1 cellular context compared by ENCODE assay signal in the genomic region with DNA sequence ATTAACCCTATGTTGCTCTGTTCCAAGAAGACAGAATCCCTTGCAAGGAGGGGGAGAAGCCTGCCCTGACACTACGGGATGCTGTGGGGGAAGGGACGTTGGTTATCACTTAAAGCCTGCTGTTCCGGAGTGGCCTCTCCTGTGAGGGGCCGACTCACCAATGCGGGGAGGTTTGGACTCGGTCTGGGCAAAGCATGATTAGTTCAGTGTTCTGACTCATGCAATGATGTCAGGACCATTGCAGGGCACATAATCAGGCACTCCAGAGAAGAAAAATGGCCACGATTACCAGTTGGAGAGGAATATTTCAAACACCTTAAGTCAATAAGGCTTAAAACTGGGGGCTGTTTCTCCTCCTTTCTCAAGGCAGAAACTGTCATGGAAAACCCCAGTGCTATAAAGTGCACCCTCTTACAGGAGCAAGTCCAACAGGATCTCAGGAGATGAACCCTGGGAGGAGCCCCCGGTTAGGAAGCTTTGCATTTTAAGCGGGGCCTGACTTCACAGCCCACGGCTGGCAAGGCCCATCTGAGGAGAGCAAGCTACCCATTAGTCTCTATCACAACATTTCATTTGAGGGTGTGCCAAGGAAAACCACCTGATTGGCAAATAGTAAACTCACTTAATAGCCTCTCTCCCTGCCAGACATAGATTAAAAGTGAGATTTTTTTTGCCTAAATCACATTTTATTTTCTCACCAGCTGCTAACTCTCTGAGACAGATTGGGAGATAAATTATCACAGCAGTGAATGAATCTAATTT.
TF ChIP-seq lines count a peak whose summit lies in the region.

No MANE protein-coding gene starts in this region.

TF ChIP-seq in K562, 482 proteins besides CTCF, POLR2A, EP300 and RAD21 (continued from another document and continues in another):
- TF ChIP-seq, protein P1, sequence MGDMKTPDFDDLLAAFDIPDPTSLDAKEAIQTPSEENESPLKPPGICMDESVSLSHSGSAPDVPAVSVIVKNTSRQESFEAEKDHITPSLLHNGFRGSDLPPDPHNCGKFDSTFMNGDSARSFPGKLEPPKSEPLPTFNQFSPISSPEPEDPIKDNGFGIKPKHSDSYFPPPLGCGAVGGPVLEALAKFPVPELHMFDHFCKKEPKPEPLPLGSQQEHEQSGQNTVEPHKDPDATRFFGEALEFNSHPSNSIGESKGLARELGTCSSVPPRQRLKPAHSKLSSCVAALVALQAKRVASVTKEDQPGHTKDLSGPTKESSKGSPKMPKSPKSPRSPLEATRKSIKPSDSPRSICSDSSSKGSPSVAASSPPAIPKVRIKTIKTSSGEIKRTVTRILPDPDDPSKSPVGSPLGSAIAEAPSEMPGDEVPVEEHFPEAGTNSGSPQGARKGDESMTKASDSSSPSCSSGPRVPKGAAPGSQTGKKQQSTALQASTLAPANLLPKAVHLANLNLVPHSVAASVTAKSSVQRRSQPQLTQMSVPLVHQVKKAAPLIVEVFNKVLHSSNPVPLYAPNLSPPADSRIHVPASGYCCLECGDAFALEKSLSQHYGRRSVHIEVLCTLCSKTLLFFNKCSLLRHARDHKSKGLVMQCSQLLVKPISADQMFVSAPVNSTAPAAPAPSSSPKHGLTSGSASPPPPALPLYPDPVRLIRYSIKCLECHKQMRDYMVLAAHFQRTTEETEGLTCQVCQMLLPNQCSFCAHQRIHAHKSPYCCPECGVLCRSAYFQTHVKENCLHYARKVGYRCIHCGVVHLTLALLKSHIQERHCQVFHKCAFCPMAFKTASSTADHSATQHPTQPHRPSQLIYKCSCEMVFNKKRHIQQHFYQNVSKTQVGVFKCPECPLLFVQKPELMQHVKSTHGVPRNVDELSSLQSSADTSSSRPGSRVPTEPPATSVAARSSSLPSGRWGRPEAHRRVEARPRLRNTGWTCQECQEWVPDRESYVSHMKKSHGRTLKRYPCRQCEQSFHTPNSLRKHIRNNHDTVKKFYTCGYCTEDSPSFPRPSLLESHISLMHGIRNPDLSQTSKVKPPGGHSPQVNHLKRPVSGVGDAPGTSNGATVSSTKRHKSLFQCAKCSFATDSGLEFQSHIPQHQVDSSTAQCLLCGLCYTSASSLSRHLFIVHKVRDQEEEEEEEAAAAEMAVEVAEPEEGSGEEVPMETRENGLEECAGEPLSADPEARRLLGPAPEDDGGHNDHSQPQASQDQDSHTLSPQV (IDR thresholded peaks at IDR 0.05): no peak
- TF ChIP-seq GABPA (tag; conservative IDR thresholded peaks at IDR 0.05; ENCODE audit: low read depth) (no peak), ZNF184 (CRISPR knock-in tag; IDR thresholded peaks at IDR 0.05) (no peak), MEF2A (IDR thresholded peaks at IDR 0.05; ENCODE audit: control insufficient read depth, low read depth, low read length) (no peak), MTA2 (IDR thresholded peaks at IDR 0.05; ENCODE audit: low read depth) (peak; percentile 61), ZNF274 (IDR thresholded peaks at IDR 0.05; ENCODE audit: borderline replicate concordance, low read depth, low read length) (no peak), NCOA2 (IDR thresholded peaks at IDR 0.05; ENCODE audit: partially characterized antibody in 2 of 2) (no peak), CCAR2 (IDR thresholded peaks at IDR 0.05; ENCODE audit: low read depth, low read length) (no peak), IRF2 (CRISPR knock-in tag; IDR thresholded peaks at IDR 0.05) (no peak), RAD51 (IDR thresholded peaks at IDR 0.05; ENCODE audit: borderline replicate concordance, low read depth) (no peak), ZNF830 (CRISPR knock-in tag; IDR thresholded peaks at IDR 0.05) (no peak), ZNF785 (CRISPR knock-in tag; IDR thresholded peaks at IDR 0.05) (no peak), SPI1 (IDR thresholded peaks at IDR 0.05; ENCODE audit: borderline replicate concordance, low read depth, low read length) (no peak), PCBP2 (IDR thresholded peaks at IDR 0.05; ENCODE audit: low read depth, low read length, poor library complexity, severe bottlenecking) (no peak), MCM7 (IDR thresholded peaks at IDR 0.05) (no peak), CTBP1 (IDR thresholded peaks at IDR 0.05; ENCODE audit: borderline replicate concordance) (no peak; the same call in 1 of the 2 replicates), RB1 (IDR thresholded peaks at IDR 0.05; ENCODE audit: low read depth) (no peak), KAT2B (IDR thresholded peaks at IDR 0.05; ENCODE audit: low read depth, low read length) (no peak), WHSC1 (IDR thresholded peaks at IDR 0.05; ENCODE audit: low read length) (no peak), PHTF2 (CRISPR knock-in tag; IDR thresholded peaks at IDR 0.05) (no peak), ZNF764 (CRISPR knock-in tag; IDR thresholded peaks at IDR 0.05; ENCODE audit: low read depth) (no peak), BMI1 (IDR thresholded peaks at IDR 0.05; ENCODE audit: low read length) (no peak), GATA2 (CRISPR knock-in tag; IDR thresholded peaks at IDR 0.05) (no peak; the same call in 1 of the 2 replicates), STAT5B (CRISPR knock-in tag; IDR thresholded peaks at IDR 0.05) (no peak), ZNF507 (tag; conservative IDR thresholded peaks at IDR 0.05) (no peak), SOX6 (IDR thresholded peaks at IDR 0.05) (peak; percentile 46; the same call in 1 of the 2 replicates), NFRKB (IDR thresholded peaks at IDR 0.05; ENCODE audit: low read depth) (0 out of 2 replicates have a peak, but pooled peaks have one; percentile 59)
- TF ChIP-seq, protein P2, sequence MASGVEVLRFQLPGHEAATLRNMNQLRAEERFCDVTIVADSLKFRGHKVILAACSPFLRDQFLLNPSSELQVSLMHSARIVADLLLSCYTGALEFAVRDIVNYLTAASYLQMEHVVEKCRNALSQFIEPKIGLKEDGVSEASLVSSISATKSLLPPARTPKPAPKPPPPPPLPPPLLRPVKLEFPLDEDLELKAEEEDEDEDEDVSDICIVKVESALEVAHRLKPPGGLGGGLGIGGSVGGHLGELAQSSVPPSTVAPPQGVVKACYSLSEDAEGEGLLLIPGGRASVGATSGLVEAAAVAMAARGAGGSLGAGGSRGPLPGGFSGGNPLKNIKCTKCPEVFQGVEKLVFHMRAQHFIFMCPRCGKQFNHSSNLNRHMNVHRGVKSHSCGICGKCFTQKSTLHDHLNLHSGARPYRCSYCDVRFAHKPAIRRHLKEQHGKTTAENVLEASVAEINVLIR (CRISPR knock-in tag; IDR thresholded peaks at IDR 0.05): no peak
- TF ChIP-seq, protein P3, sequence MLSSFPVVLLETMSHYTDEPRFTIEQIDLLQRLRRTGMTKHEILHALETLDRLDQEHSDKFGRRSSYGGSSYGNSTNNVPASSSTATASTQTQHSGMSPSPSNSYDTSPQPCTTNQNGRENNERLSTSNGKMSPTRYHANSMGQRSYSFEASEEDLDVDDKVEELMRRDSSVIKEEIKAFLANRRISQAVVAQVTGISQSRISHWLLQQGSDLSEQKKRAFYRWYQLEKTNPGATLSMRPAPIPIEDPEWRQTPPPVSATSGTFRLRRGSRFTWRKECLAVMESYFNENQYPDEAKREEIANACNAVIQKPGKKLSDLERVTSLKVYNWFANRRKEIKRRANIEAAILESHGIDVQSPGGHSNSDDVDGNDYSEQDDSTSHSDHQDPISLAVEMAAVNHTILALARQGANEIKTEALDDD (IDR thresholded peaks at IDR 0.05): no peak
- TF ChIP-seq, protein P4, sequence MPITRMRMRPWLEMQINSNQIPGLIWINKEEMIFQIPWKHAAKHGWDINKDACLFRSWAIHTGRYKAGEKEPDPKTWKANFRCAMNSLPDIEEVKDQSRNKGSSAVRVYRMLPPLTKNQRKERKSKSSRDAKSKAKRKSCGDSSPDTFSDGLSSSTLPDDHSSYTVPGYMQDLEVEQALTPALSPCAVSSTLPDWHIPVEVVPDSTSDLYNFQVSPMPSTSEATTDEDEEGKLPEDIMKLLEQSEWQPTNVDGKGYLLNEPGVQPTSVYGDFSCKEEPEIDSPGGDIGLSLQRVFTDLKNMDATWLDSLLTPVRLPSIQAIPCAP (CRISPR knock-in tag; IDR thresholded peaks at IDR 0.05; ENCODE audit: borderline replicate concordance): no peak
- TF ChIP-seq, protein P5, sequence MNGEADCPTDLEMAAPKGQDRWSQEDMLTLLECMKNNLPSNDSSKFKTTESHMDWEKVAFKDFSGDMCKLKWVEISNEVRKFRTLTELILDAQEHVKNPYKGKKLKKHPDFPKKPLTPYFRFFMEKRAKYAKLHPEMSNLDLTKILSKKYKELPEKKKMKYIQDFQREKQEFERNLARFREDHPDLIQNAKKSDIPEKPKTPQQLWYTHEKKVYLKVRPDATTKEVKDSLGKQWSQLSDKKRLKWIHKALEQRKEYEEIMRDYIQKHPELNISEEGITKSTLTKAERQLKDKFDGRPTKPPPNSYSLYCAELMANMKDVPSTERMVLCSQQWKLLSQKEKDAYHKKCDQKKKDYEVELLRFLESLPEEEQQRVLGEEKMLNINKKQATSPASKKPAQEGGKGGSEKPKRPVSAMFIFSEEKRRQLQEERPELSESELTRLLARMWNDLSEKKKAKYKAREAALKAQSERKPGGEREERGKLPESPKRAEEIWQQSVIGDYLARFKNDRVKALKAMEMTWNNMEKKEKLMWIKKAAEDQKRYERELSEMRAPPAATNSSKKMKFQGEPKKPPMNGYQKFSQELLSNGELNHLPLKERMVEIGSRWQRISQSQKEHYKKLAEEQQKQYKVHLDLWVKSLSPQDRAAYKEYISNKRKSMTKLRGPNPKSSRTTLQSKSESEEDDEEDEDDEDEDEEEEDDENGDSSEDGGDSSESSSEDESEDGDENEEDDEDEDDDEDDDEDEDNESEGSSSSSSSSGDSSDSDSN (IDR thresholded peaks at IDR 0.05; ENCODE audit: borderline replicate concordance in 1 of 2, low read depth in 2 of 2, low read length in 2 of 2): no peak
- TF ChIP-seq, protein P6, sequence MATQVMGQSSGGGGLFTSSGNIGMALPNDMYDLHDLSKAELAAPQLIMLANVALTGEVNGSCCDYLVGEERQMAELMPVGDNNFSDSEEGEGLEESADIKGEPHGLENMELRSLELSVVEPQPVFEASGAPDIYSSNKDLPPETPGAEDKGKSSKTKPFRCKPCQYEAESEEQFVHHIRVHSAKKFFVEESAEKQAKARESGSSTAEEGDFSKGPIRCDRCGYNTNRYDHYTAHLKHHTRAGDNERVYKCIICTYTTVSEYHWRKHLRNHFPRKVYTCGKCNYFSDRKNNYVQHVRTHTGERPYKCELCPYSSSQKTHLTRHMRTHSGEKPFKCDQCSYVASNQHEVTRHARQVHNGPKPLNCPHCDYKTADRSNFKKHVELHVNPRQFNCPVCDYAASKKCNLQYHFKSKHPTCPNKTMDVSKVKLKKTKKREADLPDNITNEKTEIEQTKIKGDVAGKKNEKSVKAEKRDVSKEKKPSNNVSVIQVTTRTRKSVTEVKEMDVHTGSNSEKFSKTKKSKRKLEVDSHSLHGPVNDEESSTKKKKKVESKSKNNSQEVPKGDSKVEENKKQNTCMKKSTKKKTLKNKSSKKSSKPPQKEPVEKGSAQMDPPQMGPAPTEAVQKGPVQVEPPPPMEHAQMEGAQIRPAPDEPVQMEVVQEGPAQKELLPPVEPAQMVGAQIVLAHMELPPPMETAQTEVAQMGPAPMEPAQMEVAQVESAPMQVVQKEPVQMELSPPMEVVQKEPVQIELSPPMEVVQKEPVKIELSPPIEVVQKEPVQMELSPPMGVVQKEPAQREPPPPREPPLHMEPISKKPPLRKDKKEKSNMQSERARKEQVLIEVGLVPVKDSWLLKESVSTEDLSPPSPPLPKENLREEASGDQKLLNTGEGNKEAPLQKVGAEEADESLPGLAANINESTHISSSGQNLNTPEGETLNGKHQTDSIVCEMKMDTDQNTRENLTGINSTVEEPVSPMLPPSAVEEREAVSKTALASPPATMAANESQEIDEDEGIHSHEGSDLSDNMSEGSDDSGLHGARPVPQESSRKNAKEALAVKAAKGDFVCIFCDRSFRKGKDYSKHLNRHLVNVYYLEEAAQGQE (CRISPR knock-in tag; IDR thresholded peaks at IDR 0.05; ENCODE audit: low read depth): no peak
- TF ChIP-seq, protein P7, sequence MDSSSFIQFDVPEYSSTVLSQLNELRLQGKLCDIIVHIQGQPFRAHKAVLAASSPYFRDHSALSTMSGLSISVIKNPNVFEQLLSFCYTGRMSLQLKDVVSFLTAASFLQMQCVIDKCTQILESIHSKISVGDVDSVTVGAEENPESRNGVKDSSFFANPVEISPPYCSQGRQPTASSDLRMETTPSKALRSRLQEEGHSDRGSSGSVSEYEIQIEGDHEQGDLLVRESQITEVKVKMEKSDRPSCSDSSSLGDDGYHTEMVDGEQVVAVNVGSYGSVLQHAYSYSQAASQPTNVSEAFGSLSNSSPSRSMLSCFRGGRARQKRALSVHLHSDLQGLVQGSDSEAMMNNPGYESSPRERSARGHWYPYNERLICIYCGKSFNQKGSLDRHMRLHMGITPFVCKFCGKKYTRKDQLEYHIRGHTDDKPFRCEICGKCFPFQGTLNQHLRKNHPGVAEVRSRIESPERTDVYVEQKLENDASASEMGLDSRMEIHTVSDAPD (CRISPR knock-in tag; IDR thresholded peaks at IDR 0.05): no peak
- TF ChIP-seq, protein P8, sequence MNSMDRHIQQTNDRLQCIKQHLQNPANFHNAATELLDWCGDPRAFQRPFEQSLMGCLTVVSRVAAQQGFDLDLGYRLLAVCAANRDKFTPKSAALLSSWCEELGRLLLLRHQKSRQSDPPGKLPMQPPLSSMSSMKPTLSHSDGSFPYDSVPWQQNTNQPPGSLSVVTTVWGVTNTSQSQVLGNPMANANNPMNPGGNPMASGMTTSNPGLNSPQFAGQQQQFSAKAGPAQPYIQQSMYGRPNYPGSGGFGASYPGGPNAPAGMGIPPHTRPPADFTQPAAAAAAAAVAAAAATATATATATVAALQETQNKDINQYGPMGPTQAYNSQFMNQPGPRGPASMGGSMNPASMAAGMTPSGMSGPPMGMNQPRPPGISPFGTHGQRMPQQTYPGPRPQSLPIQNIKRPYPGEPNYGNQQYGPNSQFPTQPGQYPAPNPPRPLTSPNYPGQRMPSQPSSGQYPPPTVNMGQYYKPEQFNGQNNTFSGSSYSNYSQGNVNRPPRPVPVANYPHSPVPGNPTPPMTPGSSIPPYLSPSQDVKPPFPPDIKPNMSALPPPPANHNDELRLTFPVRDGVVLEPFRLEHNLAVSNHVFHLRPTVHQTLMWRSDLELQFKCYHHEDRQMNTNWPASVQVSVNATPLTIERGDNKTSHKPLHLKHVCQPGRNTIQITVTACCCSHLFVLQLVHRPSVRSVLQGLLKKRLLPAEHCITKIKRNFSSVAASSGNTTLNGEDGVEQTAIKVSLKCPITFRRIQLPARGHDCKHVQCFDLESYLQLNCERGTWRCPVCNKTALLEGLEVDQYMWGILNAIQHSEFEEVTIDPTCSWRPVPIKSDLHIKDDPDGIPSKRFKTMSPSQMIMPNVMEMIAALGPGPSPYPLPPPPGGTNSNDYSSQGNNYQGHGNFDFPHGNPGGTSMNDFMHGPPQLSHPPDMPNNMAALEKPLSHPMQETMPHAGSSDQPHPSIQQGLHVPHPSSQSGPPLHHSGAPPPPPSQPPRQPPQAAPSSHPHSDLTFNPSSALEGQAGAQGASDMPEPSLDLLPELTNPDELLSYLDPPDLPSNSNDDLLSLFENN (IDR thresholded peaks at IDR 0.05; ENCODE audit: low read depth in 2 of 2, low read length in 2 of 2): peak in 1 of 2 experiments; percentile 71; a peak in 1 of 4 replicates
- TF ChIP-seq, protein P9, sequence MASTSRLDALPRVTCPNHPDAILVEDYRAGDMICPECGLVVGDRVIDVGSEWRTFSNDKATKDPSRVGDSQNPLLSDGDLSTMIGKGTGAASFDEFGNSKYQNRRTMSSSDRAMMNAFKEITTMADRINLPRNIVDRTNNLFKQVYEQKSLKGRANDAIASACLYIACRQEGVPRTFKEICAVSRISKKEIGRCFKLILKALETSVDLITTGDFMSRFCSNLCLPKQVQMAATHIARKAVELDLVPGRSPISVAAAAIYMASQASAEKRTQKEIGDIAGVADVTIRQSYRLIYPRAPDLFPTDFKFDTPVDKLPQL (IDR thresholded peaks at IDR 0.05; ENCODE audit: extremely low read depth, insufficient read length): no peak
